20 cellular contexts compared by ENCODE assay signal in the genomic region with DNA sequence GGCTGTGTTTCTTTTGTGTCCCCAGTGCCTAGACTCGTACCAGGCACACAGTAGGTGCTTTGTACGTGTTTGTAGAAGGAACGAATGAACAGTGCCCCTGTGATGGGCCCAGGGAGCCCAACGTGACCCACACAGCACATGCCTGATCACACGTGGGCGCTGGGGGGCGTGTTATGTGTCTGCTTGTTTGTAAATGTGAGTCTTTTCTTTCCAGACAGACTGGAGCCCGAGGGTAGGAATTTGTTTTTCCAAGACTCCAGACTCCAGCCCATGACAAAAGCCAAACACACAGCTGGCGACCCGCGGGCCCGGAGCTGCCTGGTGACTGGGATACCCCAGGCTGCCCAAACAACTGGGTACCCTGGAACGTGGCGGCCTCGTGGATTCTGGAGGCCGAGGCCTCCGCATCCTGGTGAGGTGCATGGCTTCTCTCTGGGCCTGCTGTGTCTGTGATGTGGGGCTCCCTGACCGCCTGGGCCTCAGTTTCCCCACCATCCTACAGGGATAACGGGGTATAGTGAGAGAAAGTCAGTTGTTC. TPM values are rescaled to one million over a fixed set of nuclear protein-coding genes. Genes with fewer than 3 reads are reported as not detected.
DNase-seq lines count a peak whose midpoint lies in the region; TF ChIP-seq lines count a peak whose summit lies in the region.
"Had no signal": no experiment of that assay in that cellular context is flagged by ENCODE, and none has a peak within 500 bp of the region (broad histone marks: within the 10 kb centered on the region; RNA-seq: fewer than 3 reads in every experiment).

No MANE protein-coding gene starts in this region.

- H3K36me3 Mint-ChIP-seq in chondrocyte (ENCODE audit: low read depth): no peaks in the 10 kb centered on the region

- no peak for TF ChIP-seq CTCF in chondrocyte (IDR thresholded peaks at IDR 0.05)

- no peaks in the 10 kb centered on the region for H3K4me1 Mint-ChIP-seq in chondrocyte (ENCODE audit: low read depth)

- no peak overlapping the region for H3K27ac Mint-ChIP-seq in chondrocyte (ENCODE audit: unreplicated experiment)
- H3K27ac Mint-ChIP-seq: T-helper 17 cell had no signal

- H3K9me3 Mint-ChIP-seq in chondrocyte (ENCODE audit: low read depth): no peaks in the 10 kb centered on the region

- no peak overlapping the region for H3K4me3 Mint-ChIP-seq in chondrocyte (ENCODE audit: unreplicated experiment)
- H3K4me3 Mint-ChIP-seq: T-helper 17 cell had no signal

- H3K27me3 Mint-ChIP-seq in chondrocyte (ENCODE audit: low read depth): peaks cover 23% of the 10 kb centered on the region

- DNase-seq in NCI-H2171 treated with DMSO at 0.1 percent for 48 hours (lab: John Stamatoyannopoulos, UW) (peak; percentile 25), NCI-H2171 (lab: John Stamatoyannopoulos, UW) (no peak), ELR (ENCODE audit: low read depth) (peak; percentile 15), OCI-M1 (lab: John Stamatoyannopoulos, UW) (peak; percentile 82), foreskin melanocyte (peak; percentile 51), chondrocyte (ENCODE audit: low spot score) (no peak), GOT3 (lab: John Stamatoyannopoulos, UW) (no peak)
- no peak for DNase-seq in activated CD8-positive, alpha-beta memory T cell treated with anti-CD3 and anti-CD28 coated beads, Interleukin-2, amount 50 U/mL, for 48 hours
- DNase-seq: COR-L47, DMS53, GDM1, Karpas-422, NCI-H1105, NCI-H187, NCI-H510A treated with DMSO at 0.1 percent for 48 hours, NCI-H82, SHP77 treated with DMSO at 0.1 percent for 48 hours, T-helper 17 cell had no signal

RNA-seq across cellular contexts. Expression of a gene that starts 14.9 kb away (rescaled TPM):
- 0.23 TPM in 1 of 3 replicates, not detected in the others for total RNA-seq in chondrocyte
- total RNA-seq: A172, H4 had no signal

Comparison
In these comparisons a context has a peak if more than half of its experiments do, and no peak if none do; other contexts are left out.
1. DNase-seq: peak in NCI-H2171 treated with DMSO at 0.1 percent for 48 hours (single experiment), ELR (single experiment), OCI-M1 (single experiment) and foreskin melanocyte (single experiment); none in NCI-H2171 (single experiment), chondrocyte (single experiment), activated CD8-positive, alpha-beta memory T cell treated with anti-CD3 and anti-CD28 coated beads, Interleukin-2, amount 50 U/mL, for 48 hours (single experiment) and GOT3 (single experiment).